Comparison of ENCODE assay signal across 7 cellular contexts in the genomic region with DNA sequence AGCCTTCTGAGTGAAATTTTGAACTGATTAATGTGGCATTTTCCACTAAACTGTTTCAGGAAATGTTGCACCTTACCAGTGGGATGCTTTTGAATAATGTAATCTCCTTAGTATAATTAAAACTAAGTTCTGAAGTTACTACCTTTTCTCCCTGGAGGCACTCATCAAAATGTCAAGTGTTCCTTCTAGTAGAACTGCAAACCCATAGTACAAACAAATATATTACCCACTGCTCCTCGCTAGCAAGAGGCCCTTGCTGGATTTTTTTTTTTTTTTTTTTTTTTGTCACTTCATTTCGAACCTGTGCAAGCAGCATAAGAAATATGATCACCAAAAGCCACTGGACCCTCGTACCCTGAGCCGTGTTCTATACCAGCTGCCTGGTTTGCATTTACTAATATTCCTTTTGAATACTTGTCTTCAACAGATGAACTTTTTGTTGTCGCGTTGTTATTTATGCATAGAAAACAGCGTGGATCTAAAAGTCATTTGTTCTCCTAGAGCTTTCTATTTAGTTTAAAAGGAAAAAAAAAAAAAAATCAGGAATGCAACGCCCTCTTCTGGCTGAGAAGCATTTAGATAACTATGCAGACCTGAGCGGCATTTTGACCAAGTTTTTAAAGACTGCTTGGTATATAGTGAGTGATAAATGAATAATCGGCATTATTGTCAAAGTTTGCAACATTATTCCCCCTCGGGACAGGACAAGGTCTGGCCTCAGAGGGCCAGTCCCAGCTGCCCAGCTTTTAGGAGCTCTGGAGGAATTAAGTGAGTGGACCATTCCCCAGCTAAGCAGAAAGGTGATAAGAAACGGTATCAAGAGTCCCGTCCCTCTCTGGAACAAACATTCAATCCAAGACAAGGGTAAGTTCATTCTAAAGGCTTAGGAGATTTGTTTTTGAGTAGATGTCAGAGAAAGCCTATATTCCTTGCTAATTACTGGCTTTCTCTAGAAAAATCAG.
DNase-seq lines count a peak whose midpoint lies in the region; TF ChIP-seq lines count a peak whose summit lies in the region.

No MANE protein-coding gene starts in this region.

- H3K9me3 ChIP-seq in neuronal stem cell (replicated peaks in 1 of 2; ENCODE audit: control insufficient read depth in 2 of 2, insufficient read depth in 1 of 2, low read depth in 1 of 2, low read length in 2 of 2): no peaks in the 10 kb centered on the region

- peaks cover 2 to 8% of the 10 kb centered on the region in 2 donors for H3K4me1 ChIP-seq in neuronal stem cell (ENCODE audit: control insufficient read depth in 2 of 2, insufficient read depth in 1 of 2, low read depth in 1 of 2, low read length in 2 of 2)

- no peak overlapping the region for H3K23ac ChIP-seq in neuronal stem cell (ENCODE audit: low read depth, low read length, poor library complexity)

- H2BK12ac ChIP-seq in neuronal stem cell (ENCODE audit: low read length): no peak overlapping the region

- WGBS in neuronal stem cell (ENCODE audit: extremely low coverage in 2 of 2, insufficient read length in 2 of 2, insufficient replicate concordance in 1 of 2), 2 donors: no CpG with 5 or more reads among the region's 13 CpGs

- H3K36me3 ChIP-seq in neuronal stem cell (replicated peaks in 1 of 2; ENCODE audit: control insufficient read depth in 2 of 2, insufficient read depth in 2 of 2, low read length in 2 of 2): no peaks in the 10 kb centered on the region

- DNase-seq in GM10266 (ENCODE audit: extremely low spot score): no peak
- DNase-seq in NCI-H1092 (lab: John Stamatoyannopoulos, UW): peak; percentile 3
- DNase-seq in dermis microvascular lymphatic vessel endothelial cell (ENCODE audit: low read depth in 2 of 2): peak; percentile 2 to 27
- DNase-seq in neuronal stem cell (ENCODE audit: low spot score): peak; percentile 33
- DNase-seq in effector CD8-positive, alpha-beta T cell (lab: John Stamatoyannopoulos, UW): no peak
- DNase-seq in COLO829 (ENCODE audit: low spot score): no peak
- no peak for DNase-seq in NCI-H1105 treated with DMSO at 0.1 percent for 48 hours (lab: John Stamatoyannopoulos, UW)

- H3K14ac ChIP-seq in neuronal stem cell (ENCODE audit: low read length): no peak overlapping the region

- H4K91ac ChIP-seq in neuronal stem cell (ENCODE audit: low read depth, low read length, poor library complexity): no peak overlapping the region

- H2AK5ac ChIP-seq in neuronal stem cell (ENCODE audit: low read depth, low read length): no peak overlapping the region

- no peaks in the 10 kb centered on the region for H3K79me1 ChIP-seq in neuronal stem cell (ENCODE audit: low read depth, low read length)

- no peak overlapping the region for H4K8ac ChIP-seq in neuronal stem cell (ENCODE audit: low read depth, low read length)

- no peak overlapping the region for H3K18ac ChIP-seq in neuronal stem cell (ENCODE audit: low read length)

- H3K27me3 ChIP-seq in neuronal stem cell (ENCODE audit: control insufficient read depth in 3 of 3, insufficient read depth in 3 of 3, low read depth in 1 of 3, low read length in 3 of 3): no peaks in the 10 kb centered on the region

- H3K27ac ChIP-seq in neuronal stem cell (replicated peaks; ENCODE audit: low read length): no peak overlapping the region

- peak; percentile 51 for TF ChIP-seq CTCF in GM10266 (IDR thresholded peaks at IDR 0.05; ENCODE audit: control insufficient read depth, insufficient read depth, low read depth, missing control alignments)

- no peak overlapping the region for H2BK120ac ChIP-seq in neuronal stem cell (ENCODE audit: low read depth, low read length)

- H3K4ac ChIP-seq in neuronal stem cell (ENCODE audit: low read length): no peak overlapping the region

- H2BK15ac ChIP-seq in neuronal stem cell (ENCODE audit: low read length): no peak overlapping the region

- peak overlapping the region; percentile 31 for H2AFZ ChIP-seq in neuronal stem cell (ENCODE audit: low read length)

- no peak overlapping the region for H3K9ac ChIP-seq in neuronal stem cell (ENCODE audit: low read depth, low read length, poor library complexity)

- H2BK5ac ChIP-seq in neuronal stem cell (ENCODE audit: low read length): no peak overlapping the region

- H3K4me2 ChIP-seq in neuronal stem cell (ENCODE audit: insufficient read depth, low read length, poor library complexity, severe bottlenecking): no peak overlapping the region

- no peak overlapping the region for H3K4me3 ChIP-seq in neuronal stem cell (ENCODE audit: low read length in 2 of 2)

Comparison
In these comparisons a context has a peak if more than half of its experiments do, and no peak if none do; other contexts are left out.
1. DNase-seq: peak in NCI-H1092 (single experiment), dermis microvascular lymphatic vessel endothelial cell (2 of 2) and neuronal stem cell (single experiment); none in GM10266 (single experiment), effector CD8-positive, alpha-beta T cell (single experiment), COLO829 (single experiment) and NCI-H1105 treated with DMSO at 0.1 percent for 48 hours (single experiment).